ENCODE assay signal across 11 cellular contexts in genomic region chr17:73305845-73306836, GRCh38. TPM values are rescaled to one million over a fixed set of nuclear protein-coding genes. Genes with fewer than 3 reads are reported as not detected.
DNase-seq lines count a peak whose midpoint lies in the region; ATAC-seq and TF ChIP-seq lines count a peak whose summit lies in the region.
"Had no signal": no experiment of that assay in that cellular context is flagged by ENCODE, and none has a peak within 500 bp of the region (broad histone marks: within the 10 kb centered on the region; RNA-seq: fewer than 3 reads in every experiment).

No MANE protein-coding gene starts in this region.

- peak overlapping the region; percentile 36 for H3K27ac ChIP-seq in HUES48 (ENCODE audit: low read depth, low read length)
- peak overlapping the region; percentile 99 for H3K27ac ChIP-seq in lower lobe of right lung
- H3K27ac ChIP-seq in temporal lobe (ENCODE audit: low read depth, low read length) = peak overlapping the region; percentile 61

- DNase-seq in MCF 10A (ENCODE audit: unreplicated experiment) (peak; percentile 17), lower lobe of right lung (no peak), NCI-H446 treated with DMSO at 0.1 percent for 48 hours (lab: John Stamatoyannopoulos, UW) (no peak)
- DNase-seq: cerebellar nuclear complex had no signal

- peaks cover 31% of the 10 kb centered on the region for H3K4me1 ChIP-seq in HUES48 (ENCODE audit: control insufficient read depth, insufficient read depth, low read length)
- peaks cover 89% of the 10 kb centered on the region for H3K4me1 ChIP-seq in lower lobe of right lung

- H3K27me3 ChIP-seq in HUES48 (ENCODE audit: control insufficient read depth, insufficient read depth, low read length) (no peaks in the 10 kb centered on the region), lower lobe of right lung (ENCODE audit: low read depth) (no peaks in the 10 kb centered on the region)

- peaks cover 43% of the 10 kb centered on the region for H3K4me1 Mint-ChIP-seq in MCF 10A (ENCODE audit: insufficient read depth, unreplicated experiment)

- CTCF ChIA-PET in MCF 10A (lab: Yijun Ruan, JAX) = interaction anchor here (0.5 to 2.1 kb wide), 6 partner anchors 9 to 68 kb away, joined by 3 to 10 read pairs (median 4); no protein-coding TSS in a partner anchor

- H3K9me3 ChIP-seq in HUES48 (ENCODE audit: control insufficient read depth, insufficient read depth, low read length) (no peaks in the 10 kb centered on the region), lower lobe of right lung (no peaks in the 10 kb centered on the region)

- H3K4me3 ChIP-seq in HUES48 (ENCODE audit: low read depth, low read length) = no peak overlapping the region
- H3K4me3 ChIP-seq in lower lobe of right lung = peak overlapping the region; percentile 41

- no peaks in the 10 kb centered on the region for H3K27me3 Mint-ChIP-seq in MCF 10A (ENCODE audit: insufficient read depth, unreplicated experiment)

- peak overlapping the region; percentile 77 for H3K27ac Mint-ChIP-seq in MCF 10A (ENCODE audit: low read depth, unreplicated experiment)

- no TSS peak for BruUV-seq in MCF 10A (replicated peaks; lab: Mats Ljungman, UMichigan)

- peak overlapping the region; percentile 92 for H3K4me3 Mint-ChIP-seq in MCF 10A (ENCODE audit: unreplicated experiment)

- H3K9ac ChIP-seq in HUES48 (ENCODE audit: low read depth, low read length) = peak overlapping the region; percentile 16; the same call in 1 of the 2 replicates

- H3K36me3 ChIP-seq in HUES48 (ENCODE audit: control insufficient read depth, insufficient read depth, low read length) (no peaks in the 10 kb centered on the region), lower lobe of right lung (no peaks in the 10 kb centered on the region)

- peaks cover 35% of the 10 kb centered on the region for H3K36me3 Mint-ChIP-seq in MCF 10A (ENCODE audit: insufficient read depth, unreplicated experiment)

- H3K9me3 Mint-ChIP-seq in MCF 10A (ENCODE audit: unreplicated experiment) = no peaks in the 10 kb centered on the region

- ATAC-seq in lower lobe of right lung (no peak), HG03280 (IDR thresholded peaks at IDR 0.05; ENCODE audit: unreplicated experiment) (no peak), HG03432 (IDR thresholded peaks at IDR 0.05; ENCODE audit: unreplicated experiment) (no peak), HG02610 (IDR thresholded peaks at IDR 0.05; ENCODE audit: unreplicated experiment) (no peak)

- intact Hi-C loops in MCF 10A (cut with micrococcal nuclease) (no loop called here), lower lobe of right lung (cut with DNase I) (no loop called here)

- POLR2A ChIA-PET in MCF 10A (lab: Yijun Ruan, JAX) = interaction anchor here (0.8 to 9.5 kb wide), 6 partner anchors 14 to 76 kb away, joined by 3 to 102 read pairs (median 44); a partner anchor contains a TSS

- TF ChIP-seq CTCF in MCF 10A (IDR thresholded peaks at IDR 0.05; ENCODE audit: unreplicated experiment) (no peak), lower lobe of right lung (IDR thresholded peaks at IDR 0.05) (no peak)

RNA-seq across cellular contexts. Expression of gene CDC42EP4, which starts 5.7 kb away (rescaled TPM):
- 11.0 and 12.2 TPM in 2 replicates for total RNA-seq in MCF 10A (2022)
- total RNA-seq in lower lobe of right lung = 44.6 TPM
- 59.3 TPM for total RNA-seq in temporal lobe

RNA-seq across cellular contexts. Expression of gene CPSF4L, which starts 44.5 kb away (rescaled TPM):
- not detected in 2 replicates for total RNA-seq in MCF 10A (2022)
- not detected for total RNA-seq in lower lobe of right lung
- not detected for total RNA-seq in temporal lobe
- total RNA-seq: M059J, ureter had no signal

Comparison
In these comparisons a context has a peak if more than half of its experiments do, and no peak if none do; other contexts are left out.
1. H3K27ac ChIP-seq: peak in every context shown above with its lines; median percentile 99 in lower lobe of right lung; 61 in temporal lobe; 36 in HUES48.